8 cellular contexts compared by ENCODE assay signal in the genomic region with DNA sequence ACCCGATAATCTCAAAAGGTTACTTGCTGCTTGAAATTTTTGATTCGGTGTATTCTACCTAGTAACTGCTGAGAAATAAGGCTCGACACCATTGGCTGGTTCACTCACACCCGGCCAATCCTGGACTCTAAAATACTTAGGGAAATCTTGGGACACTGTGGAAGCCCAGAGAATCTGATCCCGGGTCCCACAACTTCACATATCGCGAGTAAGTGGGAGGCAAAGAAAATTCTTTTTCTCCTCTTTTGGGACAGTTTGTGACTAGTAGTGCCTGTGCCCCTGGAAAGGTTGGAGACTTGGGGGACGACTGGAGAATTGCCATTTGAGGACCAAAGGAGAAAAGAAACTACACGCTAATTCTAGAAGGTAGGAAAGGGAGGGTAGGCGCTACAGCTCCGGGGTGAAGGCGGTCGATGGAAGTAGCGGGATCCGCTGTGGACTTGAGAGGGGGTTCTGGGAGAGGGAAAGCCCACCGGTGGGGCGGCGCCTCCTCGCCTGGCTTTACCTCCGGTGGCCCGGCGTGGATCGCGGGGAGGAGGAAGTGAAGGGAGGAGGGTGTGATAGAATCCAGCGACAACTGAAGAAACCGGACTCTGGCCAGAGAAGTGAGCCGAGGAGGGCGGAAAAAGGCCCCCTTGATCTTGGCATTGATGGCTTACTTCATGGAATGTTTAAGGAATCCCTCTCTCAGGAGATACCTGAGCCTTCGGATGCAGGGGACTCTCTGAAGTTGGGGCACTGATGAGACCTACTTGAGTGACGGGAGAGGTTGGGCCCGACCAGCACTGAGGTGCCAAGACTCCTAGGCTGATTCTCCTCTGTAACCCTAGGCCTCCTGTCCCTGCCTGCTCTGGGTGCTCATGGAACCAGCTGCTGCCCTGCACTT. TPM values are rescaled to one million over a fixed set of nuclear protein-coding genes. Genes with fewer than 3 reads are reported as not detected.
DNase-seq lines count a peak whose midpoint lies in the region; ATAC-seq and TF ChIP-seq lines count a peak whose summit lies in the region.

No MANE protein-coding gene starts in this region.

- H3K4me1 ChIP-seq in hepatocyte (ENCODE audit: insufficient read depth) (peaks cover 6% of the 10 kb centered on the region), prostate gland (replicated peaks) (no peaks in the 10 kb centered on the region)

- peak overlapping the region; percentile 65 for H2AFZ ChIP-seq in hepatocyte

- TF ChIP-seq POLR2A in prostate gland (IDR thresholded peaks at IDR 0.05) = peak; percentile 56

- H3K4me3 ChIP-seq in astrocyte of the spinal cord (ENCODE audit: low read depth, low read length) (peak overlapping the region; percentile 85), hepatocyte (peak overlapping the region; percentile 45), prostate gland (peak overlapping the region; percentile 51 to 78)

- peaks cover 2% of the 10 kb centered on the region for H3K9me3 ChIP-seq in T-helper 17 cell (ENCODE audit: control insufficient read depth, low read length, poor library complexity, severe bottlenecking)
- H3K9me3 ChIP-seq in hepatocyte (ENCODE audit: low read depth) = no peaks in the 10 kb centered on the region
- no peaks in the 10 kb centered on the region for H3K9me3 ChIP-seq in prostate gland

- no peaks in the 10 kb centered on the region for H3K36me3 ChIP-seq in hepatocyte (replicated peaks; ENCODE audit: insufficient read depth, low read depth)
- H3K36me3 ChIP-seq in prostate gland = no peaks in the 10 kb centered on the region

- no peaks in the 10 kb centered on the region for H3K27me3 ChIP-seq in hepatocyte
- H3K27me3 ChIP-seq in prostate gland (replicated peaks; ENCODE audit: insufficient read depth) = no peaks in the 10 kb centered on the region

- peaks cover 4% of the 10 kb centered on the region for H3K27me3 Mint-ChIP-seq in T-helper 17 cell

- DNase-seq in A172 (ENCODE audit: low spot score) (peak; percentile 88), NCI-H1694 treated with DMSO at 0.1 percent for 48 hours (lab: John Stamatoyannopoulos, UW) (peak; percentile 71), T-helper 17 cell (peak in 2 of 3 donors; percentile 30 to 32), astrocyte of the spinal cord (ENCODE audit: low read depth, low spot score) (peak; percentile 94), hepatocyte (ENCODE audit: low spot score) (peak; percentile 92), prostate gland (ENCODE audit: low spot score) (peak; percentile 83)

- peak overlapping the region; percentile 67 for H3K4me2 ChIP-seq in hepatocyte

- ATAC-seq in GM18508 (IDR thresholded peaks at IDR 0.05; ENCODE audit: insufficient read depth, unreplicated experiment) (peak; percentile 67), HG02885 (IDR thresholded peaks at IDR 0.05; ENCODE audit: poor library complexity, unreplicated experiment) (peak; percentile 94), T-helper 17 cell (peak; percentile 98)

- H4K20me1 ChIP-seq in hepatocyte (ENCODE audit: insufficient read depth, poor library complexity, severe bottlenecking) = no peaks in the 10 kb centered on the region

- peaks cover 15% of the 10 kb centered on the region for H3K79me2 ChIP-seq in hepatocyte

- intact Hi-C loops in prostate gland (cut with DNase I) = no loop called here

- no peak for TF ChIP-seq CTCF in astrocyte of the spinal cord (IDR thresholded peaks at IDR 0.05; ENCODE audit: low read depth, low read length)
- no peak for TF ChIP-seq CTCF in hepatocyte (IDR thresholded peaks at IDR 0.05; ENCODE audit: poor library complexity)
- TF ChIP-seq CTCF in prostate gland (IDR thresholded peaks at IDR 0.05) = peak in 1 of 4 experiments; percentile 9

- in situ Hi-C loops in astrocyte of the spinal cord (cut with HindIII; ENCODE audit: low sequenced_read_pairs) = no loop called here

- WGBS in hepatocyte (ENCODE audit: low lambda C conversion rate, missing lambda C conversion rate) = 1% methylated on average over 31 of the region's 31 CpGs
- under 1% methylated on average over 31 of the region's 31 CpGs for WGBS in prostate gland

- H3K27ac Mint-ChIP-seq in T-helper 17 cell = no peak overlapping the region

- H3K4me1 Mint-ChIP-seq in T-helper 17 cell = peaks cover 7% of the 10 kb centered on the region

- H3K27ac ChIP-seq in hepatocyte (peak overlapping the region; percentile 82), prostate gland (peak overlapping the region; percentile 85 to 93)

- peaks cover 2% of the 10 kb centered on the region for H3K36me3 Mint-ChIP-seq in T-helper 17 cell (ENCODE audit: low read depth)

- H3K9me2 ChIP-seq in hepatocyte (replicated peaks; ENCODE audit: insufficient read depth) = no peaks in the 10 kb centered on the region

- H3K4me3 Mint-ChIP-seq in T-helper 17 cell = no peak overlapping the region

RNA-seq across cellular contexts. Expression of gene BTN3A3, which starts 18.8 kb away (rescaled TPM):
- 4.7 and 5.0 TPM in 2 replicates for total RNA-seq in A172 (2014; rRNA removed; shearing (Covaris generic))
- 10 to 100 TPM; 51.6 to 78.0 TPM for total RNA-seq in T-helper 17 cell
- total RNA-seq in hepatocyte = 3.8 and 7.5 TPM in 2 replicates
- polyA plus RNA-seq in hepatocyte = 3.9 and 4.3 TPM in 2 replicates
- total RNA-seq in prostate gland = 10 to 100 TPM; 12.2 to 12.4 TPM

RNA-seq across cellular contexts. Expression of gene BTN3A1, which starts 19.4 kb away (rescaled TPM):
- total RNA-seq in A172 (2014; rRNA removed; shearing (Covaris generic)) = 14.0 and 19.6 TPM in 2 replicates
- 100 to 1,000 TPM; 169 to 205 TPM for total RNA-seq in T-helper 17 cell
- 18.4 and 20.4 TPM in 2 replicates for total RNA-seq in hepatocyte
- 10.9 and 12.9 TPM in 2 replicates for polyA plus RNA-seq in hepatocyte
- 10 to 100 TPM; 15.6 to 15.9 TPM for total RNA-seq in prostate gland

RNA-seq across cellular contexts. Expression of gene BTN2A1, which starts 36.3 kb away (rescaled TPM):
- total RNA-seq in A172 (2014; rRNA removed; shearing (Covaris generic)) = 6.2 and 10.9 TPM in 2 replicates
- total RNA-seq in T-helper 17 cell (10 to 100 TPM; 25.9 to 27.9 TPM), hepatocyte (20.0 and 21.4 TPM in 2 replicates), prostate gland (10 to 100 TPM; 11.5 to 24.1 TPM)
- polyA plus RNA-seq in hepatocyte = 14.9 and 17.9 TPM in 2 replicates

RNA-seq across cellular contexts. Expression of gene BTN2A2, which starts 38.6 kb away (rescaled TPM):
- 12.0 and 13.0 TPM in 2 replicates for total RNA-seq in A172 (2014; rRNA removed; shearing (Covaris generic))
- total RNA-seq in T-helper 17 cell (10 to 100 TPM; 21.4 to 23.6 TPM), hepatocyte (12.8 and 17.3 TPM in 2 replicates), prostate gland (10 to 100 TPM in 1 of 2 donors, 1 to 10 TPM in 1; 8.7 to 19.8 TPM)
- 8.2 and 10.6 TPM in 2 replicates for polyA plus RNA-seq in hepatocyte

RNA-seq across cellular contexts. Expression of gene BTN3A2, which starts 56.5 kb away (rescaled TPM):
- total RNA-seq in A172 (2014; rRNA removed; shearing (Covaris generic)) = 9.9 and 13.3 TPM in 2 replicates
- total RNA-seq in T-helper 17 cell (100 to 1,000 TPM; 115 to 147 TPM), hepatocyte (8.3 and 10.8 TPM in 2 replicates), prostate gland (10 to 100 TPM; 15.9 to 35.9 TPM)
- 6.5 and 7.4 TPM in 2 replicates for polyA plus RNA-seq in hepatocyte

Comparison
In these comparisons a context has a peak if more than half of its experiments do, and no peak if none do; other contexts are left out.
1. Peak in every context shown above with its lines: DNase-seq, ATAC-seq, H3K4me3 ChIP-seq and H3K27ac ChIP-seq.
2. DNase-seq: peak in every context shown above with its lines; median percentile 94 in astrocyte of the spinal cord; 92 in hepatocyte; 88 in A172; 83 in prostate gland; 71 in NCI-H1694 treated with DMSO at 0.1 percent for 48 hours; 31 in T-helper 17 cell.